Comparison of ENCODE assay signal across 8 cellular contexts in genomic region chr1:220528049-220528678, GRCh38. TPM values are rescaled to one million over a fixed set of nuclear protein-coding genes. Genes with fewer than 3 reads are reported as not detected.
A peak's percentile ranks its signal among the peaks of the same experiment; 100 is the strongest.
DNase-seq lines count a peak whose midpoint lies in the region; ATAC-seq and TF ChIP-seq lines count a peak whose summit lies in the region.

Gene MARK1 (plus strand): TSS chr1:220528136. CDS start chr1:220528823, 687 bp downstream.

- BruUV-seq in OCI-LY7 (replicated peaks; lab: Mats Ljungman, UMichigan), result no TSS peak

- no peaks in the 10 kb centered on the region for H3K9me3 ChIP-seq in naive thymus-derived CD4-positive, alpha-beta T cell (ENCODE audit: control insufficient read depth in 2 of 3, low read length in 3 of 3)
- no peaks in the 10 kb centered on the region for H3K9me3 ChIP-seq in OCI-LY7 (ENCODE audit: low read length)

- peak within 1 kb of the TSS; percentile 73 for H3K4me3 Mint-ChIP-seq in activated CD8-positive, alpha-beta T cell treated with anti-CD3 and anti-CD28 coated beads for 36 hours
- peak within 1 kb of the TSS; percentile 78 to 89 (median 87) for H3K4me3 Mint-ChIP-seq in naive thymus-derived CD4-positive, alpha-beta T cell

- peaks cover 8% of the 10 kb centered on the region for H3K4me1 Mint-ChIP-seq in activated CD8-positive, alpha-beta T cell treated with anti-CD3 and anti-CD28 coated beads for 36 hours (ENCODE audit: low read depth)
- peaks cover 8 to 21% (median 16%) of the 10 kb centered on the region in 7 donors for H3K4me1 Mint-ChIP-seq in naive thymus-derived CD4-positive, alpha-beta T cell

- peak; percentile 47 to 65 for DNase-seq in NCI-H524 (lab: John Stamatoyannopoulos, UW)
- DNase-seq in NCI-H524 treated with DMSO at 0.1 percent for 48 hours (lab: John Stamatoyannopoulos, UW), result no peak
- DNase-seq in H4 (ENCODE audit: low spot score), result peak; percentile 18
- DNase-seq in NCI-H1105 (lab: John Stamatoyannopoulos, UW), result peak; percentile 75
- DNase-seq in activated CD8-positive, alpha-beta T cell treated with anti-CD3 and anti-CD28 coated beads for 36 hours, result peak; percentile 13
- DNase-seq in fibroblast of the conjunctiva (ENCODE audit: low read depth), result peak; percentile 24
- DNase-seq in naive thymus-derived CD4-positive, alpha-beta T cell, result peak in 2 of 9 donors; percentile 1 to 26
- no peak for DNase-seq in OCI-LY7 (ENCODE audit: low spot score)

- peaks cover 0 to 4% of the 10 kb centered on the region in 2 donors for H3K4me1 ChIP-seq in naive thymus-derived CD4-positive, alpha-beta T cell (ENCODE audit: control insufficient read depth in 2 of 2, insufficient read depth in 2 of 2, low read length in 2 of 2)
- H3K4me1 ChIP-seq in OCI-LY7 (ENCODE audit: insufficient read depth, low read length, poor library complexity, severe bottlenecking), result no peaks in the 10 kb centered on the region

- no peaks in the 10 kb centered on the region for H3K9me2 ChIP-seq in OCI-LY7 (ENCODE audit: insufficient read depth, low read length)

- TF ChIP-seq CTCF in activated CD8-positive, alpha-beta T cell treated with anti-CD3 and anti-CD28 coated beads for 36 hours (IDR thresholded peaks at IDR 0.05), result no peak
- no peak for TF ChIP-seq CTCF in OCI-LY7 (conservative IDR thresholded peaks at IDR 0.05; ENCODE audit: low read length)

- H3K4me2 ChIP-seq in OCI-LY7 (ENCODE audit: low read length), result no peak within 1 kb of the TSS

- no peaks in the 10 kb centered on the region for H3K79me2 ChIP-seq in OCI-LY7 (ENCODE audit: insufficient read depth, low read depth, low read length)

- H3K36me3 ChIP-seq in naive thymus-derived CD4-positive, alpha-beta T cell (ENCODE audit: control insufficient read depth in 2 of 3, insufficient read depth in 3 of 3, low read length in 3 of 3), result no peaks in the 10 kb centered on the region
- no peaks in the 10 kb centered on the region for H3K36me3 ChIP-seq in OCI-LY7 (ENCODE audit: insufficient read depth, low read length)

- no peak within 1 kb of the TSS for H3K27ac Mint-ChIP-seq in activated CD8-positive, alpha-beta T cell treated with anti-CD3 and anti-CD28 coated beads for 36 hours
- no peak within 1 kb of the TSS for H3K27ac Mint-ChIP-seq in naive thymus-derived CD4-positive, alpha-beta T cell

- H3K9me3 Mint-ChIP-seq in activated CD8-positive, alpha-beta T cell treated with anti-CD3 and anti-CD28 coated beads for 36 hours, result no peaks in the 10 kb centered on the region
- H3K9me3 Mint-ChIP-seq in naive thymus-derived CD4-positive, alpha-beta T cell, result peaks cover 0 to 9% (median 0%) of the 10 kb centered on the region in 11 donors

- H4K20me1 ChIP-seq in OCI-LY7 (ENCODE audit: insufficient read depth, low read length), result no peaks in the 10 kb centered on the region

- POLR2A ChIA-PET in activated CD8-positive, alpha-beta T cell treated with anti-CD3 and anti-CD28 coated beads for 36 hours (lab: Charles Lee), result no interaction called here
- POLR2A ChIA-PET in naive thymus-derived CD4-positive, alpha-beta T cell (lab: Charles Lee), result no interaction called here
- POLR2A ChIA-PET in OCI-LY7 (lab: Charles Lee), result no interaction called here

- peak within 1 kb of the TSS; percentile 29 for H3K4me3 ChIP-seq in naive thymus-derived CD4-positive, alpha-beta T cell (ENCODE audit: low read length)
- no peak within 1 kb of the TSS for H3K4me3 ChIP-seq in OCI-LY7 (ENCODE audit: low read depth, low read length, poor library complexity, severe bottlenecking)

- H3K27ac ChIP-seq in naive thymus-derived CD4-positive, alpha-beta T cell (ENCODE audit: low read depth, low read length), result no peak within 1 kb of the TSS
- no peak within 1 kb of the TSS for H3K27ac ChIP-seq in OCI-LY7 (ENCODE audit: low read depth, low read length, poor library complexity, severe bottlenecking)

- H3K27me3 Mint-ChIP-seq in activated CD8-positive, alpha-beta T cell treated with anti-CD3 and anti-CD28 coated beads for 36 hours, result peaks cover 47% of the 10 kb centered on the region
- H3K27me3 Mint-ChIP-seq in naive thymus-derived CD4-positive, alpha-beta T cell, result peaks cover 65 to 74% (median 72%) of the 10 kb centered on the region in 5 donors

- intact Hi-C loops in activated CD8-positive, alpha-beta T cell treated with anti-CD3 and anti-CD28 coated beads for 36 hours (cut with micrococcal nuclease), result no loop called here
- intact Hi-C loops in naive thymus-derived CD4-positive, alpha-beta T cell (cut with micrococcal nuclease), result no loop called here
- intact Hi-C loops in OCI-LY7 (cut with micrococcal nuclease; ENCODE audit: unreplicated experiment), result no loop called here

- ATAC-seq in activated CD8-positive, alpha-beta T cell treated with anti-CD3 and anti-CD28 coated beads for 36 hours, result peak; percentile 62
- peak; percentile 32 for ATAC-seq in naive thymus-derived CD4-positive, alpha-beta T cell

- H2AFZ ChIP-seq in OCI-LY7 (ENCODE audit: low read length), result no peak within 1 kb of the TSS

- CTCF ChIA-PET in activated CD8-positive, alpha-beta T cell treated with anti-CD3 and anti-CD28 coated beads for 36 hours (lab: Charles Lee), result no interaction called here
- CTCF ChIA-PET in naive thymus-derived CD4-positive, alpha-beta T cell (lab: Charles Lee), result no interaction called here
- CTCF ChIA-PET in OCI-LY7 (lab: Charles Lee; ENCODE audit: unreplicated experiment), result no interaction called here

- peaks cover 15 to 18% of the 10 kb centered on the region in 2 donors for H3K27me3 ChIP-seq in naive thymus-derived CD4-positive, alpha-beta T cell (ENCODE audit: control insufficient read depth in 2 of 2, insufficient read depth in 2 of 2, low read length in 2 of 2)

- H3K36me3 Mint-ChIP-seq in activated CD8-positive, alpha-beta T cell treated with anti-CD3 and anti-CD28 coated beads for 36 hours (ENCODE audit: low read depth), result no peaks in the 10 kb centered on the region
- H3K36me3 Mint-ChIP-seq in naive thymus-derived CD4-positive, alpha-beta T cell, result peaks cover 0 to 5% (median 3%) of the 10 kb centered on the region in 5 donors

RNA-seq across cellular contexts. Expression of gene MARK1, which starts in this region (rescaled TPM):
- 3.8 and 4.0 TPM in 2 replicates for total RNA-seq in H4 (2014; rRNA removed; shearing (Covaris generic))
- not detected for total RNA-seq in activated CD8-positive, alpha-beta T cell treated with anti-CD3 and anti-CD28 coated beads for 36 hours
- not detected for total RNA-seq in naive thymus-derived CD4-positive, alpha-beta T cell
- not detected for polyA plus RNA-seq in naive thymus-derived CD4-positive, alpha-beta T cell
- not detected in 2 replicates for total RNA-seq in OCI-LY7 (2014; rRNA removed; shearing (Covaris generic))
- not detected in 2 replicates for total RNA-seq in OCI-LY7 (2022)

Comparison
In these comparisons a context has a peak if more than half of its experiments do, and no peak if none do; other contexts are left out.
1. DNase-seq: peak in NCI-H524 (2 of 2), H4 (single experiment), NCI-H1105 (single experiment) and fibroblast of the conjunctiva (single experiment); none in NCI-H524 treated with DMSO at 0.1 percent for 48 hours (single experiment) and OCI-LY7 (single experiment).
2. Peak in DNase-seq and ATAC-seq in activated CD8-positive, alpha-beta T cell treated with anti-CD3 and anti-CD28 coated beads for 36 hours; RNA of the gene not detected or under 1 TPM.
3. Peak in ATAC-seq and H3K4me3 ChIP-seq in naive thymus-derived CD4-positive, alpha-beta T cell; RNA of the gene not detected or under 1 TPM.